Comparison of ENCODE assay signal across 17 cellular contexts in the genomic region with DNA sequence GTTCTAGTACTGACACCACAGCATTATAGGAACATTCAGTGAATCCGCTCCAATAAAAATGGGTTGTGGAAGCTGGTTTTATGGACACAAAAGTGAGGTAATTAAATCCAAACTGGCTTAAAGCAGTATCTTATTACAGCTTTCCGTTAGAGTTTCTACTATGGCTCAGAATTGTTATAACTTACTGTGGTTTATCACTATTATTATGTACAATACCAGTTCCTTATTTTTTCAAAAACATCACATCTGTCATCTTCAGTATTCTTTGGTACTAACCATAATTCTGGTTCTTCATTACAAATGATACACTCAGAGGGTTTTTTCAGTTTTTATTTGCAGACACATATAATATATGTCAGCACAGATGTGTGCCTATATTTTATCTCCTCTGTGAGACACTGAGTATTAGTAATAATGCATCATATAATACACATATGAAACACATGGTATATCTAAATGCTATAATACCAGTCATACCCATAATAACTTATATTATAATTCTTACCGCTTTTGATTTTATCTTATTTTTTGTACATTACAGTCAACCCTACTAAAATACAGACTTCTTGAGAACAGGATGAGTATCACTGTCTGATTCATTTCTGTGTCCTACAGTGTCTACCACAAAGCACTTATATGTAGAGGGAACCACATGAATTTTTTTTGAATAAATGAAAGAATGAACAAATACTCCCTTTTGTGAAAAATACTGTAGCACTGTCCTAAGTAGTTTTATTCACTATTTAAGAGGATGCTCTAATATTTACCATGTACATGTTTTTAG. TPM values are rescaled to one million over a fixed set of nuclear protein-coding genes. Genes with fewer than 3 reads are reported as not detected.
DNase-seq lines count a peak whose midpoint lies in the region; ATAC-seq and TF ChIP-seq lines count a peak whose summit lies in the region.
"Had no signal": no experiment of that assay in that cellular context is flagged by ENCODE, and none has a peak within 500 bp of the region (broad histone marks: within the 10 kb centered on the region; RNA-seq: fewer than 3 reads in every experiment).

No MANE protein-coding gene starts in this region.

- ATAC-seq in HG02981 (IDR thresholded peaks at IDR 0.05; ENCODE audit: unreplicated experiment), result peak; percentile 50
- ATAC-seq in stimulated activated naive CD8-positive, alpha-beta T cell treated with anti-CD3 and anti-CD28 coated beads, Interleukin-15, Interleukin-2, amounts not matched to agents 100 U/mL and 50 U/mL, for 24 hours, result peak; percentile 86
- ATAC-seq in naive thymus-derived CD8-positive, alpha-beta T cell, result no peak
- ATAC-seq: upper lobe of right lung had no signal

- peaks cover 12% of the 10 kb centered on the region for H3K36me3 Mint-ChIP-seq in activated CD4-positive, alpha-beta T cell treated with anti-CD3 and anti-CD28 coated beads, Interleukin-2, amount 10 ng/mL, durations not matched to agents 24 days and 14 days (ENCODE audit: low read depth)
- H3K36me3 Mint-ChIP-seq in activated CD4-positive, alpha-beta T cell treated with anti-CD3 and anti-CD28 coated beads, Interleukin-2, amount 10 ng/mL, durations not matched to agents 7 days and 5 days (ENCODE audit: low read depth), result no peaks in the 10 kb centered on the region
- peaks cover 0 to 14% (median 2%) of the 10 kb centered on the region in 3 donors for H3K36me3 Mint-ChIP-seq in naive thymus-derived CD8-positive, alpha-beta T cell

- H3K27ac Mint-ChIP-seq in activated CD4-positive, alpha-beta T cell treated with anti-CD3 and anti-CD28 coated beads, Interleukin-2, amount 10 ng/mL, durations not matched to agents 24 days and 14 days, result peak overlapping the region; percentile 21
- no peak overlapping the region for H3K27ac Mint-ChIP-seq in activated CD4-positive, alpha-beta T cell treated with anti-CD3 and anti-CD28 coated beads, Interleukin-2, amount 10 ng/mL, durations not matched to agents 7 days and 5 days
- H3K27ac Mint-ChIP-seq in naive thymus-derived CD8-positive, alpha-beta T cell, result no peak overlapping the region
- H3K27ac Mint-ChIP-seq: activated B cell treated with CpG ODN at 0.5 μM for 24 hours had no signal

- no peak overlapping the region for H3K4me3 Mint-ChIP-seq in activated CD4-positive, alpha-beta T cell treated with anti-CD3 and anti-CD28 coated beads, Interleukin-2, amount 10 ng/mL, durations not matched to agents 24 days and 14 days
- no peak overlapping the region for H3K4me3 Mint-ChIP-seq in activated CD4-positive, alpha-beta T cell treated with anti-CD3 and anti-CD28 coated beads, Interleukin-2, amount 10 ng/mL, durations not matched to agents 7 days and 5 days
- H3K4me3 Mint-ChIP-seq in naive thymus-derived CD8-positive, alpha-beta T cell, result no peak overlapping the region
- H3K4me3 Mint-ChIP-seq: activated B cell treated with CpG ODN at 0.5 μM for 24 hours had no signal

- CTCF ChIA-PET in activated CD4-positive, alpha-beta T cell treated with anti-CD3 and anti-CD28 coated beads, Interleukin-2, amount 10 ng/mL, durations not matched to agents 7 days and 5 days (lab: Charles Lee), result interaction anchor here (2.4 kb wide), 1 partner anchor 11 kb away, joined by 7 read pairs; no protein-coding TSS in a partner anchor

- H3K4me1 Mint-ChIP-seq in activated CD4-positive, alpha-beta T cell treated with anti-CD3 and anti-CD28 coated beads, Interleukin-2, amount 10 ng/mL, durations not matched to agents 24 days and 14 days, result peaks cover 38% of the 10 kb centered on the region
- H3K4me1 Mint-ChIP-seq in activated CD4-positive, alpha-beta T cell treated with anti-CD3 and anti-CD28 coated beads, Interleukin-2, amount 10 ng/mL, durations not matched to agents 7 days and 5 days, result peaks cover 6% of the 10 kb centered on the region
- H3K4me1 Mint-ChIP-seq in naive thymus-derived CD8-positive, alpha-beta T cell, result peaks cover 0 to 12% (median 6%) of the 10 kb centered on the region in 4 donors

- no peaks in the 10 kb centered on the region for H3K9me3 Mint-ChIP-seq in activated CD4-positive, alpha-beta T cell treated with anti-CD3 and anti-CD28 coated beads, Interleukin-2, amount 10 ng/mL, durations not matched to agents 24 days and 14 days
- H3K9me3 Mint-ChIP-seq in activated CD4-positive, alpha-beta T cell treated with anti-CD3 and anti-CD28 coated beads, Interleukin-2, amount 10 ng/mL, durations not matched to agents 7 days and 5 days, result no peaks in the 10 kb centered on the region
- H3K9me3 Mint-ChIP-seq in naive thymus-derived CD8-positive, alpha-beta T cell, result no peaks in the 10 kb centered on the region
- H3K9me3 Mint-ChIP-seq: activated B cell treated with CpG ODN at 0.5 μM for 24 hours had no signal

- H3K4me3 ChIP-seq in coronary artery, result peak overlapping the region; percentile 16
- H3K4me3 ChIP-seq: BLaER1 treated with 17β-estradiol and CSF1 and Interleukin-3, amounts not matched to agents 10 nM and 100 nM; upper lobe of right lung had no signal

- H3K27me3 Mint-ChIP-seq in activated CD4-positive, alpha-beta T cell treated with anti-CD3 and anti-CD28 coated beads, Interleukin-2, amount 10 ng/mL, durations not matched to agents 24 days and 14 days, result no peaks in the 10 kb centered on the region
- H3K27me3 Mint-ChIP-seq in activated CD4-positive, alpha-beta T cell treated with anti-CD3 and anti-CD28 coated beads, Interleukin-2, amount 10 ng/mL, durations not matched to agents 7 days and 5 days, result no peaks in the 10 kb centered on the region
- no peaks in the 10 kb centered on the region for H3K27me3 Mint-ChIP-seq in naive thymus-derived CD8-positive, alpha-beta T cell
- H3K27me3 Mint-ChIP-seq: activated B cell treated with CpG ODN at 0.5 μM for 24 hours had no signal

- intact Hi-C loops in activated CD4-positive, alpha-beta T cell treated with anti-CD3 and anti-CD28 coated beads, Interleukin-2, amount 10 ng/mL, durations not matched to agents 24 days and 14 days (cut with micrococcal nuclease), result loop anchor here (1.0 to 2.0 kb wide), 2 partner anchors 10 to 16 kb away; no protein-coding TSS in a partner anchor

- POLR2A ChIA-PET in activated CD4-positive, alpha-beta T cell treated with anti-CD3 and anti-CD28 coated beads, Interleukin-2, amount 10 ng/mL, durations not matched to agents 7 days and 5 days (lab: Charles Lee), result no interaction called here
- POLR2A ChIA-PET in naive thymus-derived CD8-positive, alpha-beta T cell (lab: Charles Lee), result no interaction called here

- TF ChIP-seq CTCF in coronary artery (IDR thresholded peaks at IDR 0.05), result no peak

- H3K27ac ChIP-seq in coronary artery, result peak overlapping the region; percentile 28 to 71
- H3K27ac ChIP-seq: BLaER1 treated with 17β-estradiol and CSF1 and Interleukin-3, amounts not matched to agents 10 nM and 100 nM; upper lobe of right lung had no signal

- DNase-seq in activated CD4-positive, alpha-beta T cell treated with anti-CD3 and anti-CD28 coated beads, Interleukin-2, amount 10 ng/mL, durations not matched to agents 24 days and 14 days, result no peak
- no peak for DNase-seq in activated CD4-positive, alpha-beta T cell treated with anti-CD3 and anti-CD28 coated beads, Interleukin-2, amount 10 ng/mL, durations not matched to agents 7 days and 5 days
- DNase-seq in coronary artery (ENCODE audit: low spot score), result no peak
- DNase-seq in stimulated activated naive CD8-positive, alpha-beta T cell treated with anti-CD3 and anti-CD28 coated beads, Interleukin-15, Interleukin-2, amounts not matched to agents 100 U/mL and 50 U/mL, for 24 hours, result no peak
- DNase-seq in NCI-H1417 treated with DMSO at 0.1 percent for 48 hours (lab: John Stamatoyannopoulos, UW), result no peak
- no peak for DNase-seq in effector CD4-positive, alpha-beta T cell
- no peak for DNase-seq in naive thymus-derived CD8-positive, alpha-beta T cell
- DNase-seq: activated B cell treated with CpG ODN at 0.5 μM for 24 hours; activated naive CD4-positive, alpha-beta T cell; H7; NCI-H1694; NCI-H2227 treated with DMSO at 0.1 percent for 48 hours; NK-92 treated with Interleukin-12 subunit alpha and Interleukin-12 subunit beta, amount 100 ng/mL, for 24 hours; stimulated activated naive CD4-positive, alpha-beta T cell treated with Interleukin-2 at 50 U/mL for 16 hours; upper lobe of right lung had no signal

RNA-seq across cellular contexts. Expression of a gene that starts 39.0 kb away (rescaled TPM):
- 117 and 126 TPM in 2 replicates for total RNA-seq in activated CD4-positive, alpha-beta T cell treated with anti-CD3 and anti-CD28 coated beads, Interleukin-2, amount 10 ng/mL, durations not matched to agents 24 days and 14 days
- total RNA-seq in activated CD4-positive, alpha-beta T cell treated with anti-CD3 and anti-CD28 coated beads, Interleukin-2, amount 10 ng/mL, durations not matched to agents 7 days and 5 days, result 10 to 100 TPM; 34.8 to 37.2 TPM
- total RNA-seq in naive thymus-derived CD8-positive, alpha-beta T cell, result 10 to 100 TPM; 18.9 to 20.2 TPM
- 10 to 100 TPM; 29.7 to 32.4 (median 32.3) TPM for polyA plus RNA-seq in naive thymus-derived CD8-positive, alpha-beta T cell

Comparison
In these comparisons a context has a peak if more than half of its experiments do, and no peak if none do; other contexts are left out.
1. ATAC-seq: peak in HG02981 (single experiment) and stimulated activated naive CD8-positive, alpha-beta T cell treated with anti-CD3 and anti-CD28 coated beads, Interleukin-15, Interleukin-2, amounts not matched to agents 100 U/mL and 50 U/mL, for 24 hours (single experiment); none in naive thymus-derived CD8-positive, alpha-beta T cell (0 of 2).